8 cellular contexts compared by ENCODE assay signal in genomic region chr16:3718019-3718391, GRCh38. TPM values are rescaled to one million over a fixed set of nuclear protein-coding genes. Genes with fewer than 3 reads are reported as not detected.
DNase-seq lines count a peak whose midpoint lies in the region; TF ChIP-seq lines count a peak whose summit lies in the region.

No MANE protein-coding gene starts in this region.

- H4K20me1 ChIP-seq in BLaER1: peaks cover 30% of the 10 kb centered on the region

- H3K36me3 Mint-ChIP-seq in dendritic cell treated with granulocyte-macrophage colony-stimulating factor and Interleukin-4, amounts not matched to agents 40 ng/mL and 50 ng/mL, for 4 days (ENCODE audit: low read depth): peaks cover 25% of the 10 kb centered on the region
- H3K36me3 Mint-ChIP-seq in nephron progenitor cell (ENCODE audit: low read depth): peaks cover 21% of the 10 kb centered on the region

- H3K36me3 ChIP-seq in BLaER1: peaks cover 20% of the 10 kb centered on the region

- H3K4me2 ChIP-seq in BLaER1: peak overlapping the region; percentile 85

- H3K9me3 ChIP-seq in BLaER1: no peaks in the 10 kb centered on the region

- H3K4me3 ChIP-seq in BLaER1: peak overlapping the region; percentile 98

- H3K4me1 ChIP-seq in BLaER1: peaks cover 23% of the 10 kb centered on the region

- peak; percentile 42 for DNase-seq in NAMALWA (ENCODE audit: low spot score)
- DNase-seq in nephron progenitor cell: no peak
- DNase-seq in cerebellum (ENCODE audit: low spot score): no peak
- DNase-seq in AG20443 (ENCODE audit: low spot score): no peak
- DNase-seq in occipital lobe (lab: John Stamatoyannopoulos, UW): no peak
- no peak for DNase-seq in GM19238 (ENCODE audit: insufficient read length, low spot score)

- peaks cover 46% of the 10 kb centered on the region for H3K4me1 Mint-ChIP-seq in dendritic cell treated with granulocyte-macrophage colony-stimulating factor and Interleukin-4, amounts not matched to agents 40 ng/mL and 50 ng/mL, for 4 days (ENCODE audit: low read depth)
- H3K4me1 Mint-ChIP-seq in nephron progenitor cell: peaks cover 36% of the 10 kb centered on the region

- intact Hi-C loops in dendritic cell treated with granulocyte-macrophage colony-stimulating factor and Interleukin-4, amounts not matched to agents 40 ng/mL and 50 ng/mL, for 4 days (cut with micrococcal nuclease): no loop called here

- H3K27me3 ChIP-seq in BLaER1: no peaks in the 10 kb centered on the region

- H3K9ac ChIP-seq in BLaER1: peak overlapping the region; percentile 96

- H3K27ac Mint-ChIP-seq in dendritic cell treated with granulocyte-macrophage colony-stimulating factor and Interleukin-4, amounts not matched to agents 40 ng/mL and 50 ng/mL, for 4 days: peak overlapping the region; percentile 88
- H3K27ac Mint-ChIP-seq in nephron progenitor cell: peak overlapping the region; percentile 16

- no peaks in the 10 kb centered on the region for H3K27me3 Mint-ChIP-seq in dendritic cell treated with granulocyte-macrophage colony-stimulating factor and Interleukin-4, amounts not matched to agents 40 ng/mL and 50 ng/mL, for 4 days
- H3K27me3 Mint-ChIP-seq in nephron progenitor cell (ENCODE audit: low read depth, poor library complexity): no peaks in the 10 kb centered on the region

- TF ChIP-seq CTCF in nephron progenitor cell (IDR thresholded peaks at IDR 0.05): no peak

- H3K9me3 Mint-ChIP-seq in dendritic cell treated with granulocyte-macrophage colony-stimulating factor and Interleukin-4, amounts not matched to agents 40 ng/mL and 50 ng/mL, for 4 days: no peaks in the 10 kb centered on the region
- H3K9me3 Mint-ChIP-seq in nephron progenitor cell: no peaks in the 10 kb centered on the region

- peak overlapping the region; percentile 95 for H3K27ac ChIP-seq in BLaER1

- peak overlapping the region; percentile 89 for H3K4me3 Mint-ChIP-seq in dendritic cell treated with granulocyte-macrophage colony-stimulating factor and Interleukin-4, amounts not matched to agents 40 ng/mL and 50 ng/mL, for 4 days
- peak overlapping the region; percentile 83 for H3K4me3 Mint-ChIP-seq in nephron progenitor cell

RNA-seq across cellular contexts. Expression of gene TRAP1, which starts 0.7 kb away (rescaled TPM):
- total RNA-seq in cerebellum (57.7 TPM), occipital lobe (65.4 TPM)
